Comparison of ENCODE assay signal across 1 cellular context in the genomic region with DNA sequence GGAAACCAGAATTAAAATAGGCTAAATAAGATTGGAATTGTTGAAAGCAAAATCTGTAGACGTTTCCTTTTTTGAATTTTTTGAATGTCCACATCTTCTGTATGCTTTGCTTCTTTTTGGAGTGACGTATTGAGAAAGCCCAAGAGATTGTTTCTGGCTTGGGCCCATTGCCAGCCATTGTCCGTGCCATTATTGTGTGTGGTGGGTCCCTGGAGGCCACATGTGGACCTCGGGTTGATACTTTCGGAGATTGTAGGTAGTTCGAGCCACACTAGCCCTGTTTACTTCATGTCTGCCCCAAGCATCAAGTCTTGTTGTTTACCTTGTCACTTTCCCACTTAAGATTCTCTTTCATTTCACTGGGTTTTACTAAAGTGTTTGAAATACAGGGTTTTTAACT.
TF ChIP-seq lines count a peak whose summit lies in the region.

No MANE protein-coding gene starts in this region.

TF ChIP-seq in IMR-90, 13 proteins besides CTCF, POLR2A, EP300 and RAD21:
- no peak for TF ChIP-seq MXI1 (IDR thresholded peaks at IDR 0.05; ENCODE audit: borderline replicate concordance, low read depth, low read length)
- TF ChIP-seq MAFK (IDR thresholded peaks at IDR 0.05; ENCODE audit: low read depth, low read length): no peak
- TF ChIP-seq SMC3 (IDR thresholded peaks at IDR 0.05; ENCODE audit: low read depth, low read length): no peak
- TF ChIP-seq, protein P1, sequence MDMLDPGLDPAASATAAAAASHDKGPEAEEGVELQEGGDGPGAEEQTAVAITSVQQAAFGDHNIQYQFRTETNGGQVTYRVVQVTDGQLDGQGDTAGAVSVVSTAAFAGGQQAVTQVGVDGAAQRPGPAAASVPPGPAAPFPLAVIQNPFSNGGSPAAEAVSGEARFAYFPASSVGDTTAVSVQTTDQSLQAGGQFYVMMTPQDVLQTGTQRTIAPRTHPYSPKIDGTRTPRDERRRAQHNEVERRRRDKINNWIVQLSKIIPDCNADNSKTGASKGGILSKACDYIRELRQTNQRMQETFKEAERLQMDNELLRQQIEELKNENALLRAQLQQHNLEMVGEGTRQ (IDR thresholded peaks at IDR 0.05; ENCODE audit: low read depth, low read length): no peak
- no peak for TF ChIP-seq FOS (IDR thresholded peaks at IDR 0.05; ENCODE audit: low read depth, low read length)
- TF ChIP-seq MAZ (IDR thresholded peaks at IDR 0.05; ENCODE audit: borderline replicate concordance, low read depth, low read length): no peak
- no peak for TF ChIP-seq RFX5 (IDR thresholded peaks at IDR 0.05; ENCODE audit: low read depth, low read length)
- no peak for TF ChIP-seq BHLHE40 (IDR thresholded peaks at IDR 0.05; ENCODE audit: low read depth, low read length)
- TF ChIP-seq NFE2L2 (IDR thresholded peaks at IDR 0.05; ENCODE audit: low read depth, low read length): no peak
- no peak for TF ChIP-seq CEBPB (IDR thresholded peaks at IDR 0.05; ENCODE audit: low read depth, low read length)
- TF ChIP-seq CHD1 (IDR thresholded peaks at IDR 0.05; ENCODE audit: low read depth, low read length): no peak
- TF ChIP-seq RCOR1 (IDR thresholded peaks at IDR 0.05; ENCODE audit: insufficient replicate concordance, low read length): no peak
- TF ChIP-seq, protein P2, sequence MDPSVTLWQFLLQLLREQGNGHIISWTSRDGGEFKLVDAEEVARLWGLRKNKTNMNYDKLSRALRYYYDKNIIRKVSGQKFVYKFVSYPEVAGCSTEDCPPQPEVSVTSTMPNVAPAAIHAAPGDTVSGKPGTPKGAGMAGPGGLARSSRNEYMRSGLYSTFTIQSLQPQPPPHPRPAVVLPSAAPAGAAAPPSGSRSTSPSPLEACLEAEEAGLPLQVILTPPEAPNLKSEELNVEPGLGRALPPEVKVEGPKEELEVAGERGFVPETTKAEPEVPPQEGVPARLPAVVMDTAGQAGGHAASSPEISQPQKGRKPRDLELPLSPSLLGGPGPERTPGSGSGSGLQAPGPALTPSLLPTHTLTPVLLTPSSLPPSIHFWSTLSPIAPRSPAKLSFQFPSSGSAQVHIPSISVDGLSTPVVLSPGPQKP (IDR thresholded peaks at IDR 0.05; ENCODE audit: borderline replicate concordance, low read depth, low read length): no peak
